In genomic region chr13:24541127-24541475, GRCh38 we compare ENCODE assay signal across 9 cellular contexts. TPM values are rescaled to one million over a fixed set of nuclear protein-coding genes. Genes with fewer than 3 reads are reported as not detected.
DNase-seq lines count a peak whose midpoint lies in the region; ATAC-seq and TF ChIP-seq lines count a peak whose summit lies in the region.
"Had no signal": no experiment of that assay in that cellular context is flagged by ENCODE, and none has a peak within 500 bp of the region (broad histone marks: within the 10 kb centered on the region; RNA-seq: fewer than 3 reads in every experiment).

No MANE protein-coding gene starts in this region.

- no peaks in the 10 kb centered on the region for H4K20me1 ChIP-seq in OCI-LY7 (ENCODE audit: insufficient read depth, low read length)

- H3K4me3 ChIP-seq in mesodermal cell (ENCODE audit: extremely low read depth, insufficient read depth, low read length, poor library complexity, severe bottlenecking) (peak overlapping the region; percentile 32), thyroid gland (replicated peaks in 1 of 3) (peak overlapping the region in 2 of 3 donors; percentile 26 to 27), OCI-LY7 (ENCODE audit: low read depth, low read length, poor library complexity, severe bottlenecking) (no peak overlapping the region)

- H3K79me2 ChIP-seq in OCI-LY7 (ENCODE audit: insufficient read depth, low read depth, low read length), result no peaks in the 10 kb centered on the region

- POLR2A ChIA-PET in OCI-LY7 (lab: Charles Lee), result no interaction called here

- CTCF ChIA-PET in activated naive CD4-positive, alpha-beta T cell treated with anti-CD3 and anti-CD28 coated beads for 36 hours (lab: Charles Lee), result interaction anchor here (0.7 kb wide), 1 partner anchor 230 kb away, joined by 4 read pairs; no protein-coding TSS in a partner anchor
- CTCF ChIA-PET in activated naive CD4-positive, alpha-beta T cell treated with anti-CD3 and anti-CD28 coated beads, Interleukin-2, amount 10 ng/mL, durations not matched to agents 7 days and 5 days (lab: Charles Lee), result interaction anchor here (1.0 kb wide), 1 partner anchor 9 kb away, joined by 3 read pairs; no protein-coding TSS in a partner anchor
- CTCF ChIA-PET in OCI-LY7 (lab: Charles Lee; ENCODE audit: unreplicated experiment), result no interaction called here

- H3K9me3 ChIP-seq in mesodermal cell (ENCODE audit: control insufficient read depth, low read length) (no peaks in the 10 kb centered on the region), thyroid gland (no peaks in the 10 kb centered on the region), OCI-LY7 (ENCODE audit: low read length) (no peaks in the 10 kb centered on the region)

- H3K27ac Mint-ChIP-seq in activated naive CD4-positive, alpha-beta T cell treated with anti-CD3 and anti-CD28 coated beads for 36 hours, result no peak overlapping the region
- no peak overlapping the region for H3K27ac Mint-ChIP-seq in activated naive CD4-positive, alpha-beta T cell treated with anti-CD3 and anti-CD28 coated beads, Interleukin-2, amount 10 ng/mL, durations not matched to agents 7 days and 5 days
- no peak overlapping the region for H3K27ac Mint-ChIP-seq in chondrocyte (ENCODE audit: unreplicated experiment)

- no peaks in the 10 kb centered on the region for H3K9me3 Mint-ChIP-seq in activated naive CD4-positive, alpha-beta T cell treated with anti-CD3 and anti-CD28 coated beads for 36 hours
- no peaks in the 10 kb centered on the region for H3K9me3 Mint-ChIP-seq in activated naive CD4-positive, alpha-beta T cell treated with anti-CD3 and anti-CD28 coated beads, Interleukin-2, amount 10 ng/mL, durations not matched to agents 7 days and 5 days
- peaks cover 7% of the 10 kb centered on the region for H3K9me3 Mint-ChIP-seq in chondrocyte (ENCODE audit: low read depth)

- no peak overlapping the region for H2AFZ ChIP-seq in OCI-LY7 (ENCODE audit: low read length)

- H3K4me1 Mint-ChIP-seq in activated naive CD4-positive, alpha-beta T cell treated with anti-CD3 and anti-CD28 coated beads for 36 hours (ENCODE audit: low read depth), result peaks cover 6% of the 10 kb centered on the region
- peaks cover 9% of the 10 kb centered on the region for H3K4me1 Mint-ChIP-seq in activated naive CD4-positive, alpha-beta T cell treated with anti-CD3 and anti-CD28 coated beads, Interleukin-2, amount 10 ng/mL, durations not matched to agents 7 days and 5 days
- H3K4me1 Mint-ChIP-seq in chondrocyte (ENCODE audit: low read depth), result no peaks in the 10 kb centered on the region

- DNase-seq in activated naive CD4-positive, alpha-beta T cell treated with anti-CD3 and anti-CD28 coated beads for 36 hours, result no peak
- no peak for DNase-seq in activated naive CD4-positive, alpha-beta T cell treated with anti-CD3 and anti-CD28 coated beads, Interleukin-2, amount 10 ng/mL, durations not matched to agents 7 days and 5 days
- DNase-seq in chondrocyte (ENCODE audit: low spot score) (peak; percentile 73), thyroid gland (no peak), OCI-LY7 (ENCODE audit: low spot score) (no peak)
- DNase-seq: NCI-H2081 had no signal

- H3K36me3 ChIP-seq in mesodermal cell (ENCODE audit: control insufficient read depth, insufficient read depth, low read length) (no peaks in the 10 kb centered on the region), thyroid gland (no peaks in the 10 kb centered on the region), OCI-LY7 (ENCODE audit: insufficient read depth, low read length) (no peaks in the 10 kb centered on the region)

- peak; percentile 36 for TF ChIP-seq CTCF in chondrocyte (IDR thresholded peaks at IDR 0.05)
- no peak for TF ChIP-seq CTCF in thyroid gland (IDR thresholded peaks at IDR 0.05)
- TF ChIP-seq CTCF in OCI-LY7 (conservative IDR thresholded peaks at IDR 0.05; ENCODE audit: low read length), result no peak

- BruUV-seq in OCI-LY7 (replicated peaks; lab: Mats Ljungman, UMichigan), result no TSS peak

- peaks cover 46% of the 10 kb centered on the region for H3K27me3 Mint-ChIP-seq in activated naive CD4-positive, alpha-beta T cell treated with anti-CD3 and anti-CD28 coated beads for 36 hours (ENCODE audit: low read depth)
- H3K27me3 Mint-ChIP-seq in activated naive CD4-positive, alpha-beta T cell treated with anti-CD3 and anti-CD28 coated beads, Interleukin-2, amount 10 ng/mL, durations not matched to agents 7 days and 5 days, result peaks cover 61% of the 10 kb centered on the region
- H3K27me3 Mint-ChIP-seq in chondrocyte (ENCODE audit: low read depth), result peaks cover 31% of the 10 kb centered on the region

- H3K9me2 ChIP-seq in OCI-LY7 (ENCODE audit: insufficient read depth, low read length), result no peaks in the 10 kb centered on the region

- WGBS in mesodermal cell (ENCODE audit: insufficient coverage in 2 of 2), 2 experiments, result 35 to 63% methylated on average over 6 to 11 of the region's 11 CpGs
- WGBS in thyroid gland, 2 donors, result 7 to 31% methylated on average over 3 to 11 of the region's 11 CpGs

- H3K36me3 Mint-ChIP-seq in activated naive CD4-positive, alpha-beta T cell treated with anti-CD3 and anti-CD28 coated beads for 36 hours (ENCODE audit: low read depth), result no peaks in the 10 kb centered on the region
- no peaks in the 10 kb centered on the region for H3K36me3 Mint-ChIP-seq in activated naive CD4-positive, alpha-beta T cell treated with anti-CD3 and anti-CD28 coated beads, Interleukin-2, amount 10 ng/mL, durations not matched to agents 7 days and 5 days
- H3K36me3 Mint-ChIP-seq in chondrocyte (ENCODE audit: low read depth), result no peaks in the 10 kb centered on the region

- intact Hi-C loops in activated naive CD4-positive, alpha-beta T cell treated with anti-CD3 and anti-CD28 coated beads for 36 hours (cut with micrococcal nuclease), result no loop called here
- intact Hi-C loops in thyroid gland (cut with DNase I), result no loop called here
- intact Hi-C loops in OCI-LY7 (cut with micrococcal nuclease; ENCODE audit: unreplicated experiment), result no loop called here

- H3K4me1 ChIP-seq in mesodermal cell (ENCODE audit: control insufficient read depth, insufficient read depth, low read length, poor library complexity, severe bottlenecking) (no peaks in the 10 kb centered on the region), thyroid gland (peaks cover 0 to 5% of the 10 kb centered on the region in 2 donors), OCI-LY7 (ENCODE audit: insufficient read depth, low read length, poor library complexity, severe bottlenecking) (no peaks in the 10 kb centered on the region)

- no peak overlapping the region for H3K4me2 ChIP-seq in OCI-LY7 (ENCODE audit: low read length)

- peaks cover 5% of the 10 kb centered on the region for H3K27me3 ChIP-seq in thyroid gland

- no peak for ATAC-seq in HG03442 (IDR thresholded peaks at IDR 0.05; ENCODE audit: unreplicated experiment)
- ATAC-seq in GM18907 (IDR thresholded peaks at IDR 0.05; ENCODE audit: unreplicated experiment), result no peak

- H3K4me3 Mint-ChIP-seq in activated naive CD4-positive, alpha-beta T cell treated with anti-CD3 and anti-CD28 coated beads for 36 hours, result peak overlapping the region; percentile 70
- no peak overlapping the region for H3K4me3 Mint-ChIP-seq in activated naive CD4-positive, alpha-beta T cell treated with anti-CD3 and anti-CD28 coated beads, Interleukin-2, amount 10 ng/mL, durations not matched to agents 7 days and 5 days
- peak overlapping the region; percentile 78 for H3K4me3 Mint-ChIP-seq in chondrocyte (ENCODE audit: unreplicated experiment)

- TF ChIP-seq POLR2A in thyroid gland (IDR thresholded peaks at IDR 0.05), result no peak

- no peak overlapping the region for H3K27ac ChIP-seq in mesodermal cell (ENCODE audit: low read depth, low read length, severe bottlenecking)
- H3K27ac ChIP-seq in thyroid gland, result no peak overlapping the region
- H3K27ac ChIP-seq in OCI-LY7 (ENCODE audit: low read depth, low read length, poor library complexity, severe bottlenecking), result no peak overlapping the region

RNA-seq across cellular contexts. Expression of gene PARP4, which starts 28.5 kb away (rescaled TPM):
- 10 to 100 TPM; 10.1 to 10.9 TPM for total RNA-seq in activated naive CD4-positive, alpha-beta T cell treated with anti-CD3 and anti-CD28 coated beads for 36 hours
- 35.7 to 44.9 TPM (median 35.8 TPM) in 3 replicates for total RNA-seq in chondrocyte
- 37.0 TPM for polyA plus RNA-seq in mesodermal cell (2013, experiment 1 of 2)
- 36.8 TPM for polyA plus RNA-seq in mesodermal cell (2013, experiment 2 of 2)
- 10 to 100 TPM; 52.4 to 71.8 (median 58.6) TPM for total RNA-seq in thyroid gland
- 34.2 and 34.4 TPM in 2 replicates for total RNA-seq in OCI-LY7 (2014; rRNA removed; shearing (Covaris generic))
- 48.5 and 50.8 TPM in 2 replicates for total RNA-seq in OCI-LY7 (2022)
